ENCODE assay signal across 21 cellular contexts in genomic region chr7:154968336-154969001, GRCh38.
"Had no signal": no experiment of that assay in that cellular context is flagged by ENCODE, and none has a peak within 500 bp of the region (broad histone marks: within the 10 kb centered on the region; RNA-seq: fewer than 3 reads in every experiment).

No MANE protein-coding gene starts in this region.

- H3K4me3 ChIP-seq: hepatocyte, right atrium auricular region, tibial artery had no signal

- H3K27me3 Mint-ChIP-seq: activated CD4-positive, alpha-beta memory T cell treated with anti-CD3 and anti-CD28 coated beads, Interleukin-2, amount 10 ng/mL, durations not matched to agents 7 days and 5 days; activated naive CD8-positive, alpha-beta T cell; naive thymus-derived CD8-positive, alpha-beta T cell; stimulated activated naive B cell treated with anti-CD40 and anti-IgM and Interleukin-4, amounts not matched to agents 10 μg/mL and 1 μg/mL and 100 μg/mL, for 72 hours had no signal

- ATAC-seq: activated T-cell treated with anti-CD3 and anti-CD28 coated beads, Interleukin-2, amount 50 U/mL, for 72 hours; left lobe of liver; naive thymus-derived CD8-positive, alpha-beta T cell; stimulated activated naive B cell treated with anti-CD40 and anti-IgM and Interleukin-4, amounts not matched to agents 10 μg/mL and 1 μg/mL and 100 μg/mL, for 72 hours; WTC11 had no signal

- H3K9me3 Mint-ChIP-seq: activated CD4-positive, alpha-beta memory T cell treated with anti-CD3 and anti-CD28 coated beads, Interleukin-2, amount 10 ng/mL, durations not matched to agents 7 days and 5 days; activated T-cell treated with anti-CD3 and anti-CD28 coated beads, Interleukin-2, amount 50 U/mL, for 72 hours; naive thymus-derived CD8-positive, alpha-beta T cell; stimulated activated naive B cell treated with anti-CD40 and anti-IgM and Interleukin-4, amounts not matched to agents 10 μg/mL and 1 μg/mL and 100 μg/mL, for 72 hours; WTC11 had no signal

- FAIRE-seq: keratinocyte, TTC549, urothelium cell line had no signal

- H3K27me3 ChIP-seq: hepatocyte, right atrium auricular region, tibial artery had no signal

- H3K4me2 ChIP-seq: hepatocyte had no signal

- H3K4me3 Mint-ChIP-seq: activated CD4-positive, alpha-beta memory T cell treated with anti-CD3 and anti-CD28 coated beads, Interleukin-2, amount 10 ng/mL, durations not matched to agents 7 days and 5 days; activated naive CD8-positive, alpha-beta T cell; activated T-cell treated with anti-CD3 and anti-CD28 coated beads, Interleukin-2, amount 50 U/mL, for 72 hours; stimulated activated naive B cell treated with anti-CD40 and anti-IgM and Interleukin-4, amounts not matched to agents 10 μg/mL and 1 μg/mL and 100 μg/mL, for 72 hours; WTC11 had no signal

- H2AFZ ChIP-seq: hepatocyte had no signal

- H3K27ac Mint-ChIP-seq: activated CD4-positive, alpha-beta memory T cell treated with anti-CD3 and anti-CD28 coated beads, Interleukin-2, amount 10 ng/mL, durations not matched to agents 7 days and 5 days; activated naive CD8-positive, alpha-beta T cell; activated T-cell treated with anti-CD3 and anti-CD28 coated beads, Interleukin-2, amount 50 U/mL, for 72 hours; stimulated activated naive B cell treated with anti-CD40 and anti-IgM and Interleukin-4, amounts not matched to agents 10 μg/mL and 1 μg/mL and 100 μg/mL, for 72 hours; WTC11 had no signal

- DNase-seq: activated CD4-positive, alpha-beta memory T cell treated with anti-CD3 and anti-CD28 coated beads, Interleukin-2, amount 10 ng/mL, durations not matched to agents 7 days and 5 days; activated CD4-positive, alpha-beta T cell treated with anti-CD3 and anti-CD28 coated beads for 4 hours; activated CD8-positive, alpha-beta memory T cell treated with anti-CD3 and anti-CD28 coated beads, Interleukin-2, amount 50 U/mL, for 48 hours; activated gamma-delta T cell treated with Interleukin-2 at 50 U/mL for 16 hours; activated T-cell treated with anti-CD3 and anti-CD28 coated beads, Interleukin-2, amount 50 U/mL, for 72 hours; dermis blood vessel endothelial cell; erythroblast; naive thymus-derived CD8-positive, alpha-beta T cell; stimulated activated CD4-positive, alpha-beta T cell treated with anti-CD3 and anti-CD28 coated beads, Interleukin-15, amount 100 ng/mL, for 24 hours; stimulated activated CD4-positive, alpha-beta T cell treated with anti-CD3 and anti-CD28 coated beads, Interleukin-4, amount 100 ng/mL, for 1 hour; stimulated activated naive B cell treated with anti-CD40 and anti-IgM and Interleukin-4, amounts not matched to agents 10 μg/mL and 1 μg/mL and 100 μg/mL, for 72 hours; T-helper 2 cell; tibial artery had no signal

- H3K79me2 ChIP-seq: hepatocyte had no signal

- H3K9me3 ChIP-seq: right atrium auricular region, tibial artery had no signal

- H3K27ac ChIP-seq: hepatocyte, right atrium auricular region, tibial artery had no signal

- H3K4me1 ChIP-seq: right atrium auricular region, tibial artery had no signal
